ENCODE assay signal across 1 cellular context in the genomic region with DNA sequence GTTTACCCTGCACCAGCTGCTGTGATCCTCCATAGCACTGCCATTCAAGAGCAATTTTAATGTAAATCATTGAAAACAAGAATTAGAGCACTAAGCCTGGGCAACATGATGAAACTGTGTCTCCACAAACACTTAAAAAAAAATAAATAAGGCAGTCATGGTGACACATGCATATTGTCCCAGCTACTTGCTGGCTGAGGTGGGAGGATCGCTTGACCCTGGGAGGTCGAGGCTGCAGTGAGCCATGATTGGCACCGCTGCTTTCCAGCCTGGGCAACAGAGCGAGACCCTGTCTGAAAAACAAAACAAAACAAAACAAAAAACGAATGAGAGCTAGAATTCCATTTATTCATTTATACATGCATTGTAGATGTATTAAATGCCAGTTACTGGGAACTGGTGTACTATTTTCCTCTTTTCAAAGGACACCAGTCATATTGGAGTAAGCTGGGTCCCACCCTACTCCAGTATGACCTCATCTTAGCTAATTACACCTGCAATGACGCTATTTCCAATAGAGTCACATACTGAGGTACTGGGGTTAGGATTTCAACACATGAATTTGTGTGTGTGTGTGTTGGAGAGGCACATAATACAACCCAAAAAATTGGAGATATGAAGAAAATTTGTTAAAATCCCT.
TF ChIP-seq lines count a peak whose summit lies in the region.

No MANE protein-coding gene starts in this region.

TF ChIP-seq in HCT116, 20 proteins besides CTCF, POLR2A, EP300 and RAD21:
- TF ChIP-seq ELF1 (IDR thresholded peaks at IDR 0.05; ENCODE audit: borderline replicate concordance, low read depth): no peak
- no peak for TF ChIP-seq ZFX (IDR thresholded peaks at IDR 0.05)
- no peak for TF ChIP-seq YY1 (IDR thresholded peaks at IDR 0.05; ENCODE audit: extremely low read depth, insufficient replicate concordance, low read depth, low read length)
- TF ChIP-seq, protein P1, sequence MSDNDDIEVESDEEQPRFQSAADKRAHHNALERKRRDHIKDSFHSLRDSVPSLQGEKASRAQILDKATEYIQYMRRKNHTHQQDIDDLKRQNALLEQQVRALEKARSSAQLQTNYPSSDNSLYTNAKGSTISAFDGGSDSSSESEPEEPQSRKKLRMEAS (IDR thresholded peaks at IDR 0.05): no peak
- TF ChIP-seq, protein P2, sequence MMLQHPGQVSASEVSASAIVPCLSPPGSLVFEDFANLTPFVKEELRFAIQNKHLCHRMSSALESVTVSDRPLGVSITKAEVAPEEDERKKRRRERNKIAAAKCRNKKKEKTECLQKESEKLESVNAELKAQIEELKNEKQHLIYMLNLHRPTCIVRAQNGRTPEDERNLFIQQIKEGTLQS (IDR thresholded peaks at IDR 0.05): no peak
- no peak for TF ChIP-seq POLR2AphosphoS5 (IDR thresholded peaks at IDR 0.05; ENCODE audit: low read depth, low read length)
- TF ChIP-seq JUND (IDR thresholded peaks at IDR 0.05): no peak
- no peak for TF ChIP-seq EZH2phosphoT487 (IDR thresholded peaks at IDR 0.05; ENCODE audit: borderline replicate concordance)
- no peak for TF ChIP-seq EZH2 (IDR thresholded peaks at IDR 0.05)
- no peak for TF ChIP-seq SIN3A (IDR thresholded peaks at IDR 0.05; ENCODE audit: low read depth)
- no peak for TF ChIP-seq TCF7L2 (IDR thresholded peaks at IDR 0.05; ENCODE audit: borderline replicate concordance, extremely low read depth, insufficient read depth, insufficient read length)
- no peak for TF ChIP-seq CBX3 (IDR thresholded peaks at IDR 0.05; ENCODE audit: low read depth)
- TF ChIP-seq CEBPB (IDR thresholded peaks at IDR 0.05; ENCODE audit: low read depth): no peak
- TF ChIP-seq EGR1 (IDR thresholded peaks at IDR 0.05; ENCODE audit: low read depth): no peak
- TF ChIP-seq, protein P3, sequence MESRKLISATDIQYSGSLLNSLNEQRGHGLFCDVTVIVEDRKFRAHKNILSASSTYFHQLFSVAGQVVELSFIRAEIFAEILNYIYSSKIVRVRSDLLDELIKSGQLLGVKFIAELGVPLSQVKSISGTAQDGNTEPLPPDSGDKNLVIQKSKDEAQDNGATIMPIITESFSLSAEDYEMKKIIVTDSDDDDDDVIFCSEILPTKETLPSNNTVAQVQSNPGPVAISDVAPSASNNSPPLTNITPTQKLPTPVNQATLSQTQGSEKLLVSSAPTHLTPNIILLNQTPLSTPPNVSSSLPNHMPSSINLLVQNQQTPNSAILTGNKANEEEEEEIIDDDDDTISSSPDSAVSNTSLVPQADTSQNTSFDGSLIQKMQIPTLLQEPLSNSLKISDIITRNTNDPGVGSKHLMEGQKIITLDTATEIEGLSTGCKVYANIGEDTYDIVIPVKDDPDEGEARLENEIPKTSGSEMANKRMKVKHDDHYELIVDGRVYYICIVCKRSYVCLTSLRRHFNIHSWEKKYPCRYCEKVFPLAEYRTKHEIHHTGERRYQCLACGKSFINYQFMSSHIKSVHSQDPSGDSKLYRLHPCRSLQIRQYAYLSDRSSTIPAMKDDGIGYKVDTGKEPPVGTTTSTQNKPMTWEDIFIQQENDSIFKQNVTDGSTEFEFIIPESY (IDR thresholded peaks at IDR 0.05; ENCODE audit: extremely low read depth, insufficient replicate concordance, low read length): no peak
- no peak for TF ChIP-seq FOSL1 (IDR thresholded peaks at IDR 0.05; ENCODE audit: low read depth)
- no peak for TF ChIP-seq REST (IDR thresholded peaks at IDR 0.05; ENCODE audit: low read depth)
- no peak for TF ChIP-seq SRF (IDR thresholded peaks at IDR 0.05; ENCODE audit: low read depth)
